ENCODE assay signal across 8 cellular contexts in the genomic region with DNA sequence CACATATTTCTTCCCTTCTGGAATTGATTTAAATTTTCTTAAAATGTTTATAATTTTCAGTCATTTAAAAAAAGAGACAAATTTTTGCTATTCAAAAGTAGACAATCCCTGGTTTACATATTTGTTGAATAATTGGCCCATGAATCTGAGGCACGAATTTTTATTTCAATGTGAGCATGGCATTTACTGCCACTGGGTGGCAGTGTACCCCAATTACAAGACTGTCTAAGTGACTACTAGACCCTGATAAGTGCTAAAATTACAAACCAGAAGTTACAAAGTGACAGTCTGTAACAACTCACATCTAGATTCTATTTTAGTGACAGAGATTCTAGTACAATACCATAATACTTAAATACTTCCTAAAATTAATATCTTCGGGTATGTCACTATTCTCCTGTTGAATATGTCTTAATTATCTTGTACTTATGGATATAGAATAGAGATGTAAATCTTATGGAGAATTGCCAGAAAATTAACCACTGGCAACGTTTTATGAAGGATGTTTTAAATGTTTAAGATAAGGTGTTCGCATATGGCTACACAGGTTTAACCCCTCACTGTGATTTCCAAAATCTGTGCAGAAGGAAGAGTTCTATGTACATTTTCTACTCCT.
DNase-seq lines count a peak whose midpoint lies in the region; ATAC-seq and TF ChIP-seq lines count a peak whose summit lies in the region.

No MANE protein-coding gene starts in this region.

- ATAC-seq in HG03159 (IDR thresholded peaks at IDR 0.05; ENCODE audit: unreplicated experiment) = peak; percentile 60
- peak; percentile 34 for ATAC-seq in mucosa of descending colon
- no peak for ATAC-seq in GM21786 (IDR thresholded peaks at IDR 0.05; ENCODE audit: unreplicated experiment)

- TF ChIP-seq POLR2A in Peyer's patch (IDR thresholded peaks at IDR 0.05) = no peak

- TF ChIP-seq CTCF in Peyer's patch (IDR thresholded peaks at IDR 0.05) (peak; percentile 37 to 72 (median 64)), endothelial cell (IDR thresholded peaks at IDR 0.05; ENCODE audit: unreplicated experiment) (peak; percentile 89), mucosa of descending colon (IDR thresholded peaks at IDR 0.05) (peak; percentile 41)

- H3K9me3 ChIP-seq in Peyer's patch (no peaks in the 10 kb centered on the region), mucosa of descending colon (no peaks in the 10 kb centered on the region)

- H3K4me1 Mint-ChIP-seq in endothelial cell (ENCODE audit: unreplicated experiment) = no peaks in the 10 kb centered on the region

- H3K4me3 ChIP-seq in Peyer's patch (no peak overlapping the region), mucosa of descending colon (no peak overlapping the region)

- no peak overlapping the region for H3K27ac ChIP-seq in Peyer's patch

- no peak overlapping the region for H3K27ac Mint-ChIP-seq in endothelial cell (ENCODE audit: unreplicated experiment)

- peaks cover 6% of the 10 kb centered on the region for H3K27me3 Mint-ChIP-seq in endothelial cell (ENCODE audit: unreplicated experiment)

- H3K4me1 ChIP-seq in Peyer's patch = no peaks in the 10 kb centered on the region
- H3K4me1 ChIP-seq in mucosa of descending colon (ENCODE audit: low read depth) = no peaks in the 10 kb centered on the region

- no peaks in the 10 kb centered on the region for H3K9me3 Mint-ChIP-seq in endothelial cell (ENCODE audit: unreplicated experiment)

- H3K36me3 ChIP-seq in Peyer's patch = no peaks in the 10 kb centered on the region
- no peaks in the 10 kb centered on the region for H3K36me3 ChIP-seq in mucosa of descending colon (ENCODE audit: low read depth)

- intact Hi-C loops in mucosa of descending colon (cut with DNase I, micrococcal nuclease) = loop anchor here (5.0 kb wide), 2 partner anchors 406 to 411 kb away; partner anchors contain the start of gene MYOCD (in 1 of the 2)

- H3K36me3 Mint-ChIP-seq in endothelial cell (ENCODE audit: low read depth, unreplicated experiment) = no peaks in the 10 kb centered on the region

- H3K27me3 ChIP-seq in Peyer's patch = no peaks in the 10 kb centered on the region

- DNase-seq in activated CD4-positive, alpha-beta T cell treated with anti-CD3 and anti-CD28 coated beads, Interleukin-2, amount 50 U/mL, for 48 hours = peak; percentile 1 to 6
- no peak for DNase-seq in activated CD4-positive, alpha-beta T cell treated with anti-CD3 and anti-CD28 coated beads, Interleukin-2, amount 50 U/mL, for 1 hour
- peak in 1 of 3 donors; percentile 52 for DNase-seq in Peyer's patch
- DNase-seq in endothelial cell (ENCODE audit: low spot score) = peak; percentile 12
- peak in 1 of 3 donors; percentile 53 for DNase-seq in mucosa of descending colon
- DNase-seq in NCI-H187 (lab: John Stamatoyannopoulos, UW) = no peak

- H3K4me3 Mint-ChIP-seq in endothelial cell (ENCODE audit: unreplicated experiment) = no peak overlapping the region

Comparison
In these comparisons a context has a peak if more than half of its experiments do, and no peak if none do; other contexts are left out.
1. DNase-seq: peak in activated CD4-positive, alpha-beta T cell treated with anti-CD3 and anti-CD28 coated beads, Interleukin-2, amount 50 U/mL, for 48 hours (2 of 2) and endothelial cell (single experiment); none in activated CD4-positive, alpha-beta T cell treated with anti-CD3 and anti-CD28 coated beads, Interleukin-2, amount 50 U/mL, for 1 hour (single experiment) and NCI-H187 (0 of 2).
2. Peak in every context shown above with its lines, with median percentiles within 50 percentile points of each other: CTCF ChIP-seq.